In the genomic region with DNA sequence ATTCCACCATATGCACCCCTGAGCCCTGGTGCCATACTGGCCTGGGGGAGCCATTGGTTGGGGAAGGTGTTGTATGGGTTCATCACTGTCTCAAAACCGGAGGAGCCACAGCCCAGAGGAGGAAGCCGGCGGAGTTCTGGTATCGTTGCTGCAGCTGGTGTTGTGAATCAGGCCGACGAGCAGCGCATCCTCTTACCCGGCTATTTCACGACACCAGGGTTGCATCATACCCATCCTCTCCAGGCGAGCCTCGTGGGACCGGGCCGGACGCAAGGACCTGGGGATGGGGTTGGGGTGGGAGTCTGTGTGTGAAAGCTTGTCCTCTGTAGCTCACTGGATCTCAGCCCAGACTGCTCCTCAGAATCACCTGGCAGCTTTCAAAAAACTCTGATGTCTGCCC, we compare ENCODE assay signal across 1 cellular context.
TF ChIP-seq lines count a peak whose summit lies in the region.

No MANE protein-coding gene starts in this region.

TF ChIP-seq in GM12878, 131 proteins besides CTCF, POLR2A, EP300 and RAD21:
- TF ChIP-seq CREB1 (IDR thresholded peaks at IDR 0.05; ENCODE audit: low read depth) (no peak), PAX8 (IDR thresholded peaks at IDR 0.05) (no peak), SPI1 (IDR thresholded peaks at IDR 0.05; ENCODE audit: borderline replicate concordance, insufficient read depth, low read depth, low read length) (no peak), SUPT20H (IDR thresholded peaks at IDR 0.05; ENCODE audit: borderline replicate concordance, control insufficient read depth, low read depth, low read length) (no peak), RFX5 (IDR thresholded peaks at IDR 0.05; ENCODE audit: low read depth, low read length) (no peak), PML (IDR thresholded peaks at IDR 0.05; ENCODE audit: low read length) (no peak), FOS (IDR thresholded peaks at IDR 0.05; ENCODE audit: borderline replicate concordance, extremely low read depth, insufficient read length) (no peak), NRF1 (conservative IDR thresholded peaks at IDR 0.05; ENCODE audit: low read depth, low read length) (no peak), FOXM1 (IDR thresholded peaks at IDR 0.05; ENCODE audit: low read depth, low read length) (no peak), CREM (IDR thresholded peaks at IDR 0.05; ENCODE audit: low read depth) (no peak), SRF (IDR thresholded peaks at IDR 0.05; ENCODE audit: low read depth in 2 of 2, low read length in 2 of 2) (no peak), ZNF217 (IDR thresholded peaks at IDR 0.05) (no peak), NFXL1 (IDR thresholded peaks at IDR 0.05; ENCODE audit: borderline replicate concordance) (no peak), RCOR1 (conservative IDR thresholded peaks at IDR 0.05; ENCODE audit: low read depth, low read length) (no peak), RAD51 (IDR thresholded peaks at IDR 0.05) (no peak)
- TF ChIP-seq, protein P1, sequence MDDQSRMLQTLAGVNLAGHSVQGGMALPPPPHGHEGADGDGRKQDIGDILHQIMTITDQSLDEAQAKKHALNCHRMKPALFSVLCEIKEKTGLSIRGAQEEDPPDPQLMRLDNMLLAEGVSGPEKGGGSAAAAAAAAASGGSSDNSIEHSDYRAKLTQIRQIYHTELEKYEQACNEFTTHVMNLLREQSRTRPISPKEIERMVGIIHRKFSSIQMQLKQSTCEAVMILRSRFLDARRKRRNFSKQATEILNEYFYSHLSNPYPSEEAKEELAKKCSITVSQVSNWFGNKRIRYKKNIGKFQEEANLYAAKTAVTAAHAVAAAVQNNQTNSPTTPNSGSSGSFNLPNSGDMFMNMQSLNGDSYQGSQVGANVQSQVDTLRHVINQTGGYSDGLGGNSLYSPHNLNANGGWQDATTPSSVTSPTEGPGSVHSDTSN (IDR thresholded peaks at IDR 0.05; ENCODE audit: insufficient replicate concordance, low read depth, low read length): no peak
- TF ChIP-seq, protein P2, sequence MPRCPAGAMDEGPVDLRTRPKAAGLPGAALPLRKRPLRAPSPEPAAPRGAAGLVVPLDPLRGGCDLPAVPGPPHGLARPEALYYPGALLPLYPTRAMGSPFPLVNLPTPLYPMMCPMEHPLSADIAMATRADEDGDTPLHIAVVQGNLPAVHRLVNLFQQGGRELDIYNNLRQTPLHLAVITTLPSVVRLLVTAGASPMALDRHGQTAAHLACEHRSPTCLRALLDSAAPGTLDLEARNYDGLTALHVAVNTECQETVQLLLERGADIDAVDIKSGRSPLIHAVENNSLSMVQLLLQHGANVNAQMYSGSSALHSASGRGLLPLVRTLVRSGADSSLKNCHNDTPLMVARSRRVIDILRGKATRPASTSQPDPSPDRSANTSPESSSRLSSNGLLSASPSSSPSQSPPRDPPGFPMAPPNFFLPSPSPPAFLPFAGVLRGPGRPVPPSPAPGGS (IDR thresholded peaks at IDR 0.05; ENCODE audit: borderline replicate concordance, insufficient read depth, low read depth, low read length, poor library complexity, severe bottlenecking): no peak
- TF ChIP-seq, protein P3, sequence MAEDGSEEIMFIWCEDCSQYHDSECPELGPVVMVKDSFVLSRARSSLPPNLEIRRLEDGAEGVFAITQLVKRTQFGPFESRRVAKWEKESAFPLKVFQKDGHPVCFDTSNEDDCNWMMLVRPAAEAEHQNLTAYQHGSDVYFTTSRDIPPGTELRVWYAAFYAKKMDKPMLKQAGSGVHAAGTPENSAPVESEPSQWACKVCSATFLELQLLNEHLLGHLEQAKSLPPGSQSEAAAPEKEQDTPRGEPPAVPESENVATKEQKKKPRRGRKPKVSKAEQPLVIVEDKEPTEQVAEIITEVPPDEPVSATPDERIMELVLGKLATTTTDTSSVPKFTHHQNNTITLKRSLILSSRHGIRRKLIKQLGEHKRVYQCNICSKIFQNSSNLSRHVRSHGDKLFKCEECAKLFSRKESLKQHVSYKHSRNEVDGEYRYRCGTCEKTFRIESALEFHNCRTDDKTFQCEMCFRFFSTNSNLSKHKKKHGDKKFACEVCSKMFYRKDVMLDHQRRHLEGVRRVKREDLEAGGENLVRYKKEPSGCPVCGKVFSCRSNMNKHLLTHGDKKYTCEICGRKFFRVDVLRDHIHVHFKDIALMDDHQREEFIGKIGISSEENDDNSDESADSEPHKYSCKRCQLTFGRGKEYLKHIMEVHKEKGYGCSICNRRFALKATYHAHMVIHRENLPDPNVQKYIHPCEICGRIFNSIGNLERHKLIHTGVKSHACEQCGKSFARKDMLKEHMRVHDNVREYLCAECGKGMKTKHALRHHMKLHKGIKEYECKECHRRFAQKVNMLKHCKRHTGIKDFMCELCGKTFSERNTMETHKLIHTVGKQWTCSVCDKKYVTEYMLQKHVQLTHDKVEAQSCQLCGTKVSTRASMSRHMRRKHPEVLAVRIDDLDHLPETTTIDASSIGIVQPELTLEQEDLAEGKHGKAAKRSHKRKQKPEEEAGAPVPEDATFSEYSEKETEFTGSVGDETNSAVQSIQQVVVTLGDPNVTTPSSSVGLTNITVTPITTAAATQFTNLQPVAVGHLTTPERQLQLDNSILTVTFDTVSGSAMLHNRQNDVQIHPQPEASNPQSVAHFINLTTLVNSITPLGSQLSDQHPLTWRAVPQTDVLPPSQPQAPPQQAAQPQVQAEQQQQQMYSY (CRISPR knock-in tag; IDR thresholded peaks at IDR 0.05): no peak
- TF ChIP-seq, protein P4, sequence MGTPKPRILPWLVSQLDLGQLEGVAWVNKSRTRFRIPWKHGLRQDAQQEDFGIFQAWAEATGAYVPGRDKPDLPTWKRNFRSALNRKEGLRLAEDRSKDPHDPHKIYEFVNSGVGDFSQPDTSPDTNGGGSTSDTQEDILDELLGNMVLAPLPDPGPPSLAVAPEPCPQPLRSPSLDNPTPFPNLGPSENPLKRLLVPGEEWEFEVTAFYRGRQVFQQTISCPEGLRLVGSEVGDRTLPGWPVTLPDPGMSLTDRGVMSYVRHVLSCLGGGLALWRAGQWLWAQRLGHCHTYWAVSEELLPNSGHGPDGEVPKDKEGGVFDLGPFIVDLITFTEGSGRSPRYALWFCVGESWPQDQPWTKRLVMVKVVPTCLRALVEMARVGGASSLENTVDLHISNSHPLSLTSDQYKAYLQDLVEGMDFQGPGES (IDR thresholded peaks at IDR 0.05): no peak
